ENCODE assay signal across 26 cellular contexts in the genomic region with DNA sequence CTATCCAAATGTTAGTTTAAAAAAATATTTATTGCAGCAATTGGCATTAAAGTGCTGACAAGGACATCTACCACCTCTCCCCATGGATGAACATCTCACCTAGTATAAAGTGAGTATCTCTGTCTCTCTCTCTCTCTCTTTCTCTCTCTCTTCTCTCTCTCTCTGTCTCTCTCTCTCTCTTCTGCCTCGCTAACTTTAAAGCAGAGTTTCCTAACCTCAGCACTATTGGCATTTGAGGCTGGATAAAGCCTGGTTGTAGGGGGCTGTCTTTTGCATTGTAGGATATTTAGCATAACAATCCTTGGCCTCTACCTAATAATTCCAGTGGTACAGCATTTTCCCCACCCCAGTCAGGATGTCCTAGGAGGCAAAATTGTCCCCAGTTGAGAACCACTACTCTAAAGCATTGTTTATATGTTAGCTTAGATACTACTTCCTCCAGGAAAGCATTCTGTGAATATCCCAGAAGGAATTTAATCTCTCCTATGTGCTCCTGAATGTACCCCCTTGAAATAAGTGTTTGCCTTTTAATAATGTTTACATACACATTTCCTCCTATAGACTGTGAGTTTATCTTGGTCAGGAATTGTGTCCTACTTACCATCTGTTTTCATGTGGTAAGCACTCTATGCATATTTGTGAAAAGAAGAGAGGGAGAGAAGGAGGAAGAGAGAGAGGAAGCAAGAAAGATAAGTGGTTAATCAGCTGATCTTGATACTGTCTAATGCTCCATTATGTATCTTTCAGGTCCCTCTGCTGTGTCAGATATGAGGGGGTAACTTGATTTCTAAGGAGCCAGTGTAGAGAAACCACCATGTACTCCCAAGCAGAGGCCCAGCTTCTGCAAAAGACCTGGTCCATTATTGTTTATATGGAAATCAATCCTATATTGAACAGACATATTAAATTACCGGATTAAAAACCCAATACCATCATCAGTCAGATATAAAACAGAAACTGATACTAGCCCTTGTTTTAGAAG.
"Had no signal": no experiment of that assay in that cellular context is flagged by ENCODE, and none has a peak within 500 bp of the region (broad histone marks: within the 10 kb centered on the region; RNA-seq: fewer than 3 reads in every experiment).

No MANE protein-coding gene starts in this region.

- H3K4me2 ChIP-seq: hepatocyte had no signal

- H3K4me3 ChIP-seq: esophagus squamous epithelium, gastroesophageal sphincter, hepatocyte, spleen, thoracic aorta had no signal

- H3K4me3 Mint-ChIP-seq: activated CD4-positive, alpha-beta T cell treated with anti-CD3 and anti-CD28 coated beads for 36 hours; activated CD8-positive, alpha-beta memory T cell treated with anti-CD3 and anti-CD28 coated beads, Interleukin-2, amount 10 ng/mL, durations not matched to agents 7 days and 5 days; activated CD8-positive, alpha-beta T cell treated with anti-CD3 and anti-CD28 coated beads, Interleukin-2, amount 10 ng/mL, durations not matched to agents 7 days and 5 days; activated naive CD4-positive, alpha-beta T cell treated with anti-CD3 and anti-CD28 coated beads, Interleukin-2, amount 50 U/mL, for 24 hours; activated naive CD8-positive, alpha-beta T cell treated with anti-CD3 and anti-CD28 coated beads, Interleukin-2, amount 50 U/mL, for 24 hours; central memory CD8-positive, alpha-beta T cell; dendritic cell treated with granulocyte-macrophage colony-stimulating factor and Interleukin-4, amounts not matched to agents 40 ng/mL and 50 ng/mL, for 4 days; natural killer cell had no signal

- H3K9me3 ChIP-seq: esophagus squamous epithelium, gastroesophageal sphincter, spleen, thoracic aorta had no signal

- H3K27me3 ChIP-seq: esophagus squamous epithelium, gastroesophageal sphincter, hepatocyte, spleen had no signal

- H3K36me3 ChIP-seq: esophagus squamous epithelium, gastroesophageal sphincter, spleen, thoracic aorta had no signal

- H3K27ac ChIP-seq: epithelial cell of prostate, esophagus squamous epithelium, gastroesophageal sphincter, hepatocyte, spleen, thoracic aorta had no signal

- FAIRE-seq: bronchial epithelial cell, keratinocyte, urothelium cell line had no signal

- H3K27me3 Mint-ChIP-seq: activated CD4-positive, alpha-beta T cell treated with anti-CD3 and anti-CD28 coated beads for 36 hours; activated CD8-positive, alpha-beta memory T cell treated with anti-CD3 and anti-CD28 coated beads, Interleukin-2, amount 10 ng/mL, durations not matched to agents 7 days and 5 days; activated naive CD4-positive, alpha-beta T cell treated with anti-CD3 and anti-CD28 coated beads, Interleukin-2, amount 50 U/mL, for 24 hours; central memory CD8-positive, alpha-beta T cell had no signal

- H3K36me3 Mint-ChIP-seq: activated CD8-positive, alpha-beta memory T cell treated with anti-CD3 and anti-CD28 coated beads, Interleukin-2, amount 10 ng/mL, durations not matched to agents 7 days and 5 days; activated naive CD4-positive, alpha-beta T cell treated with anti-CD3 and anti-CD28 coated beads, Interleukin-2, amount 50 U/mL, for 24 hours; natural killer cell had no signal

- H2AFZ ChIP-seq: hepatocyte had no signal

- H3K9me3 Mint-ChIP-seq: activated naive CD4-positive, alpha-beta T cell treated with anti-CD3 and anti-CD28 coated beads, Interleukin-2, amount 50 U/mL, for 24 hours; activated naive CD8-positive, alpha-beta T cell treated with anti-CD3 and anti-CD28 coated beads, Interleukin-2, amount 50 U/mL, for 24 hours; activated T-helper 2 cell treated with anti-CD3 and anti-CD28 coated beads, Interferon-gamma antibody, Interleukin-2, Interleukin-4, amounts not matched to agents 10 μg/mL and 5 μg/mL and 100 μg/mL, durations not matched to agents 14 hours and 24 hours and 36 hours had no signal

- H3K27ac Mint-ChIP-seq: activated CD4-positive, alpha-beta T cell treated with anti-CD3 and anti-CD28 coated beads for 36 hours; activated CD8-positive, alpha-beta memory T cell treated with anti-CD3 and anti-CD28 coated beads, Interleukin-2, amount 10 ng/mL, durations not matched to agents 7 days and 5 days; activated CD8-positive, alpha-beta T cell treated with anti-CD3 and anti-CD28 coated beads, Interleukin-2, amount 10 ng/mL, durations not matched to agents 7 days and 5 days; activated naive CD4-positive, alpha-beta T cell treated with anti-CD3 and anti-CD28 coated beads, Interleukin-2, amount 50 U/mL, for 24 hours; activated naive CD8-positive, alpha-beta T cell treated with anti-CD3 and anti-CD28 coated beads, Interleukin-2, amount 50 U/mL, for 24 hours; activated T-helper 2 cell treated with anti-CD3 and anti-CD28 coated beads, Interferon-gamma antibody, Interleukin-2, Interleukin-4, amounts not matched to agents 10 μg/mL and 5 μg/mL and 100 μg/mL, durations not matched to agents 14 hours and 24 hours and 36 hours; dendritic cell treated with granulocyte-macrophage colony-stimulating factor and Interleukin-4, amounts not matched to agents 40 ng/mL and 50 ng/mL, for 4 days; natural killer cell had no signal

- H3K4me1 Mint-ChIP-seq: activated CD4-positive, alpha-beta T cell treated with anti-CD3 and anti-CD28 coated beads for 36 hours; activated CD8-positive, alpha-beta memory T cell treated with anti-CD3 and anti-CD28 coated beads, Interleukin-2, amount 10 ng/mL, durations not matched to agents 7 days and 5 days; activated naive CD4-positive, alpha-beta T cell treated with anti-CD3 and anti-CD28 coated beads, Interleukin-2, amount 50 U/mL, for 24 hours; activated naive CD8-positive, alpha-beta T cell treated with anti-CD3 and anti-CD28 coated beads, Interleukin-2, amount 50 U/mL, for 24 hours; central memory CD8-positive, alpha-beta T cell; natural killer cell had no signal

- H3K79me2 ChIP-seq: hepatocyte had no signal

- DNase-seq: activated CD4-positive, alpha-beta T cell treated with anti-CD3 and anti-CD28 coated beads for 36 hours; activated CD4-positive, CD25-positive, alpha-beta regulatory T cell; activated CD8-positive, alpha-beta memory T cell treated with anti-CD3 and anti-CD28 coated beads, Interleukin-2, amount 10 ng/mL, durations not matched to agents 7 days and 5 days; activated CD8-positive, alpha-beta T cell treated with anti-CD3 and anti-CD28 coated beads, Interleukin-2, amount 10 ng/mL, durations not matched to agents 7 days and 5 days; activated naive CD8-positive, alpha-beta T cell treated with anti-CD3 and anti-CD28 coated beads, Interleukin-2, amount 50 U/mL, for 24 hours; activated T-cell treated with anti-CD3 and anti-CD28 coated beads, Interleukin-2, amount 50 U/mL, for 48 hours; effector CD4-positive, alpha-beta T cell; esophagus squamous epithelium; left colon; mammary epithelial cell; natural killer cell; right cardiac atrium; spleen; stimulated activated naive CD4-positive, alpha-beta T cell; trophoblast cell had no signal

- H3K4me1 ChIP-seq: esophagus squamous epithelium, gastroesophageal sphincter, spleen had no signal
